22 cellular contexts compared by ENCODE assay signal in genomic region chr21:28971171-28971570, GRCh38. TPM values are rescaled to one million over a fixed set of nuclear protein-coding genes. Genes with fewer than 3 reads are reported as not detected.
A peak's percentile ranks its signal among the peaks of the same experiment; 100 is the strongest.
DNase-seq lines count a peak whose midpoint lies in the region; ATAC-seq and TF ChIP-seq lines count a peak whose summit lies in the region.
"Had no signal": no experiment of that assay in that cellular context is flagged by ENCODE, and none has a peak within 500 bp of the region (broad histone marks: within the 10 kb centered on the region; RNA-seq: fewer than 3 reads in every experiment).

No MANE protein-coding gene starts in this region.

- 77% methylated on average over 2 of the region's 2 CpGs for WGBS in right cardiac atrium

- DNase-seq in right cardiac atrium (no peak), Right ventricle myocardium inferior (ENCODE audit: missing footprints) (no peak), astrocyte of the hippocampus (ENCODE audit: low read depth, low spot score) (peak; percentile 19), islet precursor cell (peak; percentile 54), HUDEP-2 (lab: John Stamatoyannopoulos, UW; ENCODE audit: unreplicated experiment in 76 of 76) (no peak), activated gamma-delta T cell treated with Interleukin-2 at 50 U/mL for 16 hours (no peak), coronary artery (ENCODE audit: low spot score) (no peak)
- DNase-seq: activated naive CD4-positive, alpha-beta T cell; activated T-cell treated with anti-CD3 and anti-CD28 coated beads for 4 hours; CD4-positive, alpha-beta T cell; cerebellar nuclear complex; DMS53; KBM-7; NCI-H1092; NCI-H2081; NCI-H446 treated with DMSO at 0.1 percent for 48 hours; stimulated activated naive CD8-positive, alpha-beta T cell treated with anti-CD3 and anti-CD28 coated beads, Interleukin-15, amount 100 ng/mL, for 72 hours; upper lobe of right lung had no signal

- ATAC-seq in right cardiac atrium (peak; percentile 49 to 81), Right ventricle myocardium inferior (no peak), GM18868 (IDR thresholded peaks at IDR 0.05; ENCODE audit: unreplicated experiment) (no peak)
- ATAC-seq: A549; stimulated activated naive CD8-positive, alpha-beta T cell treated with anti-CD3 and anti-CD28 coated beads, Interleukin-15, amount 100 ng/mL, for 72 hours; upper lobe of right lung had no signal

- H3K4me1 ChIP-seq in right cardiac atrium (ENCODE audit: control insufficient read depth, insufficient read depth, low read length): no peaks in the 10 kb centered on the region
- H3K4me1 ChIP-seq: A549, prostate gland, upper lobe of right lung had no signal

- TF ChIP-seq CTCF in coronary artery (IDR thresholded peaks at IDR 0.05): no peak

- H3K4me3 ChIP-seq in right cardiac atrium (ENCODE audit: low read length) (no peak overlapping the region), coronary artery (no peak overlapping the region)
- H3K4me3 ChIP-seq: A549, prostate gland, skin epidermis, upper lobe of right lung had no signal

- intact Hi-C loops in right cardiac atrium (cut with DNase I) (no loop called here), Right ventricle myocardium inferior (cut with DNase I) (no loop called here)

- no peaks in the 10 kb centered on the region for H3K9me3 ChIP-seq in right cardiac atrium (ENCODE audit: control insufficient read depth, low read length)
- H3K9me3 ChIP-seq: A549, prostate gland, upper lobe of right lung had no signal

- H3K27ac ChIP-seq in right cardiac atrium (ENCODE audit: low read length) (no peak overlapping the region), coronary artery (no peak overlapping the region)
- H3K27ac ChIP-seq: A549, prostate gland, skin epidermis, upper lobe of right lung had no signal

- no peaks in the 10 kb centered on the region for H3K27me3 ChIP-seq in right cardiac atrium (ENCODE audit: control insufficient read depth, insufficient read depth)
- H3K27me3 ChIP-seq: upper lobe of right lung had no signal

RNA-seq across cellular contexts. Expression of gene LTN1, which starts 21.5 kb away (rescaled TPM):
- total RNA-seq in right cardiac atrium (10 to 100 TPM; 17.1 to 20.0 (median 19.0) TPM), Right ventricle myocardium inferior (16.6 TPM)
- polyA plus RNA-seq in right cardiac atrium: 4.8 TPM

RNA-seq across cellular contexts. Expression of gene RWDD2B, which starts 48.0 kb away (rescaled TPM):
- 10 to 100 TPM; 14.3 to 15.9 (median 15.3) TPM for total RNA-seq in right cardiac atrium
- 18.3 TPM for polyA plus RNA-seq in right cardiac atrium
- total RNA-seq in Right ventricle myocardium inferior: 14.6 TPM

RNA-seq across cellular contexts. Expression of gene USP16, which starts 53.3 kb away (rescaled TPM):
- total RNA-seq in right cardiac atrium (10 to 100 TPM; 33.2 to 41.3 (median 33.8) TPM), Right ventricle myocardium inferior (30.4 TPM)
- 21.7 TPM for polyA plus RNA-seq in right cardiac atrium

Comparison
In these comparisons a context has a peak if more than half of its experiments do, and no peak if none do; other contexts are left out.
1. ATAC-seq: peak in right cardiac atrium (2 of 2); none in Right ventricle myocardium inferior (single experiment) and GM18868 (single experiment).
2. DNase-seq: peak in astrocyte of the hippocampus (single experiment) and islet precursor cell (single experiment); none in right cardiac atrium (0 of 3), Right ventricle myocardium inferior (single experiment), HUDEP-2 (0 of 76), activated gamma-delta T cell treated with Interleukin-2 at 50 U/mL for 16 hours (single experiment) and coronary artery (single experiment).